Comparison of ENCODE assay signal across 13 cellular contexts in the genomic region with DNA sequence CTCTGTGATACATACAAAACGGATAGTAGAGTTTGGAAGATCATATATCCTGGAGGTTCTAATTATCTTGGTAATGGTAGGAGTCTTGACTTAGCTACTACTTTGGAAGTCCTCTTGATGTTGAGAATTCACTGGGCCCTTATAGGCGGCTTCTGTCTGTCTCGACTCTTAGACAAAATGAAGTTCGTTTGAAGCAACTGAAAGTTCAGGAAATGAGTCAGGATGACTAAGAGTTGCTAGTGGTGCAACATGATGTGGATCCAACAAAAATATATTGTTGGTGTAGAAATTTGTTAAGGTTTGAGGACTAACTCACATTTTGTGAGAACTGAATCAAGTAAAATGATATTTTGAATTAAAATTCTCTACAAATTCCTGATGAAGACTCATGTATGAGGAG.
A peak's percentile ranks its signal among the peaks of the same experiment; 100 is the strongest.
DNase-seq lines count a peak whose midpoint lies in the region; ATAC-seq and TF ChIP-seq lines count a peak whose summit lies in the region.
"Had no signal": no experiment of that assay in that cellular context is flagged by ENCODE, and none has a peak within 500 bp of the region (broad histone marks: within the 10 kb centered on the region; RNA-seq: fewer than 3 reads in every experiment).

No MANE protein-coding gene starts in this region.

- no peaks in the 10 kb centered on the region for H3K27me3 Mint-ChIP-seq in stimulated activated naive CD8-positive, alpha-beta T cell treated with anti-CD3 and anti-CD28 coated beads, Interleukin-15, amount 100 ng/mL, for 72 hours
- H3K27me3 Mint-ChIP-seq in activated T-helper 17 cell treated with anti-CD3 and anti-CD28 coated beads, Interleukin-2, amount 50 U/mL, for 72 hours = no peaks in the 10 kb centered on the region
- H3K27me3 Mint-ChIP-seq in T-cell = no peaks in the 10 kb centered on the region

- H3K4me3 Mint-ChIP-seq in stimulated activated naive CD8-positive, alpha-beta T cell treated with anti-CD3 and anti-CD28 coated beads, Interleukin-15, amount 100 ng/mL, for 72 hours = no peak overlapping the region
- no peak overlapping the region for H3K4me3 Mint-ChIP-seq in activated T-helper 17 cell treated with anti-CD3 and anti-CD28 coated beads, Interleukin-2, amount 50 U/mL, for 72 hours
- no peak overlapping the region for H3K4me3 Mint-ChIP-seq in T-cell
- H3K4me3 Mint-ChIP-seq: T-helper 1 cell treated with Interleukin-12 subunit alpha and Interleukin-12 subunit beta and Interleukin-4 antibody, amounts not matched to agents 30 μg/mL and 1 μg/mL, for 36 hours had no signal

- no peak for DNase-seq in stimulated activated naive CD8-positive, alpha-beta T cell treated with anti-CD3 and anti-CD28 coated beads, Interleukin-15, amount 100 ng/mL, for 72 hours
- no peak for DNase-seq in stimulated activated naive CD8-positive, alpha-beta T cell treated with anti-CD3 and anti-CD28 coated beads, Interleukin-15, Interleukin-2, amounts not matched to agents 100 U/mL and 50 U/mL, for 24 hours
- DNase-seq in foreskin keratinocyte (peak; percentile 62 to 74), DMS153 treated with DMSO at 0.1 percent for 48 hours (lab: John Stamatoyannopoulos, UW; ENCODE audit: unreplicated experiment) (no peak), NCI-H2227 treated with DMSO at 0.1 percent for 48 hours (lab: John Stamatoyannopoulos, UW) (no peak), T-cell (no peak), middle frontal gyrus (ENCODE audit: extremely low spot score, low spot score) (no peak)
- DNase-seq: effector memory CD4-positive, alpha-beta T cell; H7; NCI-H2171 treated with DMSO at 0.1 percent for 48 hours; retina had no signal

- H3K4me1 Mint-ChIP-seq in stimulated activated naive CD8-positive, alpha-beta T cell treated with anti-CD3 and anti-CD28 coated beads, Interleukin-15, amount 100 ng/mL, for 72 hours = peaks cover 7% of the 10 kb centered on the region
- no peaks in the 10 kb centered on the region for H3K4me1 Mint-ChIP-seq in activated T-helper 17 cell treated with anti-CD3 and anti-CD28 coated beads, Interleukin-2, amount 50 U/mL, for 72 hours
- H3K4me1 Mint-ChIP-seq in T-cell = no peaks in the 10 kb centered on the region

- no peaks in the 10 kb centered on the region for H3K27me3 ChIP-seq in foreskin keratinocyte

- H3K27ac ChIP-seq in foreskin keratinocyte = no peak overlapping the region

- ATAC-seq in stimulated activated naive CD8-positive, alpha-beta T cell treated with anti-CD3 and anti-CD28 coated beads, Interleukin-15, amount 100 ng/mL, for 72 hours = peak; percentile 54
- no peak for ATAC-seq in stimulated activated naive CD8-positive, alpha-beta T cell treated with anti-CD3 and anti-CD28 coated beads, Interleukin-15, Interleukin-2, amounts not matched to agents 100 U/mL and 50 U/mL, for 24 hours
- peak; percentile 84 for ATAC-seq in activated T-helper 17 cell treated with anti-CD3 and anti-CD28 coated beads, Interleukin-2, amount 50 U/mL, for 72 hours (replicated peaks)
- ATAC-seq in foreskin keratinocyte (peak; percentile 87), T-cell (replicated peaks in 1 of 4) (no peak)

- H3K4me1 ChIP-seq in foreskin keratinocyte = peaks cover 4% of the 10 kb centered on the region

- TF ChIP-seq CTCF in foreskin keratinocyte (conservative IDR thresholded peaks at IDR 0.05) = no peak

- CTCF ChIA-PET in T-cell (lab: Charles Lee) = no interaction called here

- H3K9me3 Mint-ChIP-seq in stimulated activated naive CD8-positive, alpha-beta T cell treated with anti-CD3 and anti-CD28 coated beads, Interleukin-15, amount 100 ng/mL, for 72 hours = peaks cover 18 to 27% of the 10 kb centered on the region in 2 donors
- H3K9me3 Mint-ChIP-seq in activated T-helper 17 cell treated with anti-CD3 and anti-CD28 coated beads, Interleukin-2, amount 50 U/mL, for 72 hours = no peaks in the 10 kb centered on the region
- peaks cover 5 to 22% (median 12%) of the 10 kb centered on the region in 3 donors for H3K9me3 Mint-ChIP-seq in T-cell

- H3K36me3 Mint-ChIP-seq in activated T-helper 17 cell treated with anti-CD3 and anti-CD28 coated beads, Interleukin-2, amount 50 U/mL, for 72 hours (ENCODE audit: low read depth) = no peaks in the 10 kb centered on the region
- no peaks in the 10 kb centered on the region for H3K36me3 Mint-ChIP-seq in T-cell

- POLR2A ChIA-PET in T-cell (lab: Charles Lee) = no interaction called here

- no peak overlapping the region for H3K27ac Mint-ChIP-seq in stimulated activated naive CD8-positive, alpha-beta T cell treated with anti-CD3 and anti-CD28 coated beads, Interleukin-15, amount 100 ng/mL, for 72 hours
- H3K27ac Mint-ChIP-seq in activated T-helper 17 cell treated with anti-CD3 and anti-CD28 coated beads, Interleukin-2, amount 50 U/mL, for 72 hours = no peak overlapping the region
- no peak overlapping the region for H3K27ac Mint-ChIP-seq in T-cell
- H3K27ac Mint-ChIP-seq: T-helper 1 cell treated with Interleukin-12 subunit alpha and Interleukin-12 subunit beta and Interleukin-4 antibody, amounts not matched to agents 30 μg/mL and 1 μg/mL, for 36 hours had no signal

Comparison
In these comparisons a context has a peak if more than half of its experiments do, and no peak if none do; other contexts are left out.
1. ATAC-seq: peak in stimulated activated naive CD8-positive, alpha-beta T cell treated with anti-CD3 and anti-CD28 coated beads, Interleukin-15, amount 100 ng/mL, for 72 hours (single experiment), activated T-helper 17 cell treated with anti-CD3 and anti-CD28 coated beads, Interleukin-2, amount 50 U/mL, for 72 hours (single experiment) and foreskin keratinocyte (single experiment); none in stimulated activated naive CD8-positive, alpha-beta T cell treated with anti-CD3 and anti-CD28 coated beads, Interleukin-15, Interleukin-2, amounts not matched to agents 100 U/mL and 50 U/mL, for 24 hours (single experiment) and T-cell (0 of 4).
2. DNase-seq: peak in foreskin keratinocyte (2 of 2); none in stimulated activated naive CD8-positive, alpha-beta T cell treated with anti-CD3 and anti-CD28 coated beads, Interleukin-15, amount 100 ng/mL, for 72 hours (0 of 2), stimulated activated naive CD8-positive, alpha-beta T cell treated with anti-CD3 and anti-CD28 coated beads, Interleukin-15, Interleukin-2, amounts not matched to agents 100 U/mL and 50 U/mL, for 24 hours (single experiment), DMS153 treated with DMSO at 0.1 percent for 48 hours (single experiment), NCI-H2227 treated with DMSO at 0.1 percent for 48 hours (single experiment), T-cell (0 of 34) and middle frontal gyrus (single experiment).